16 cellular contexts compared by ENCODE assay signal in the genomic region with DNA sequence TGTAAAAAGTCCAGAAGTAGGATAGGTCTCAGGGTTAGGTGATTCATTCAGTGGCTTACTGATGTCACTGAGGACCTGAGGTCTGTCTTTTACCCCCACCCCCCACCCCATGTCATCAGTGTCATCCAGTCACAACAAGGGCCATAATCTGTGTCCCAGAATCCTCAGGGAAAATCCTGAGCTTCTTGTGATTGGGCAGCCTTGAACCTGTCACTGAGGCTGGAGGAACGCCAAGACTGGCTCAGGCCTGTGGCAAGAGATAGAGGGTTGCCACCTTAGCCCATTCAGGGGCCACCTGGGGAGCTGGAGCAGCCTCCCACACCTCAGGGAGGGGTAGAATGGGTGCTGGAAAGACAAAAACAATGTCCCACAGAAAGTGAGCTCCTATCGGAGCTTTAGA. TPM values are rescaled to one million over a fixed set of nuclear protein-coding genes. Genes with fewer than 3 reads are reported as not detected.
DNase-seq lines count a peak whose midpoint lies in the region; ATAC-seq, FAIRE-seq and TF ChIP-seq lines count a peak whose summit lies in the region.
"Had no signal": no experiment of that assay in that cellular context is flagged by ENCODE, and none has a peak within 500 bp of the region (broad histone marks: within the 10 kb centered on the region; RNA-seq: fewer than 3 reads in every experiment).

No MANE protein-coding gene starts in this region.

- TF ChIP-seq POLR2A in stomach (IDR thresholded peaks at IDR 0.05) (no peak), HepG2 (IDR thresholded peaks at IDR 0.05; ENCODE audit: insufficient read depth in 1 of 2, low read depth in 2 of 2, low read length in 2 of 2) (no peak)

- in situ Hi-C loops in HepG2 (cut with HindIII; ENCODE audit: extremely low pct_ligation_motif_present, low pct_unique_long_range_greater_than_20kb): no loop called here

- no peak for ATAC-seq in activated T-cell treated with anti-CD3 and anti-CD28 coated beads, Interleukin-2, amount 50 U/mL, for 72 hours (replicated peaks in 1 of 2)
- no peak for ATAC-seq in HepG2
- ATAC-seq: GM12878 had no signal

- H3K9ac ChIP-seq in HepG2 (ENCODE audit: insufficient read depth, low read depth, low read length): no peak overlapping the region
- H3K9ac ChIP-seq: BLaER1 treated with 17β-estradiol and CSF1 and Interleukin-3, amounts not matched to agents 10 nM and 100 nM had no signal

- H3K4me1 Mint-ChIP-seq in activated T-cell treated with anti-CD3 and anti-CD28 coated beads, Interleukin-2, amount 50 U/mL, for 24 hours (ENCODE audit: low read depth): peaks cover 8% of the 10 kb centered on the region
- peaks cover 10% of the 10 kb centered on the region for H3K4me1 Mint-ChIP-seq in activated T-cell treated with anti-CD3 and anti-CD28 coated beads, Interleukin-2, amount 50 U/mL, for 72 hours (ENCODE audit: low read depth)
- peaks cover 24% of the 10 kb centered on the region for H3K4me1 Mint-ChIP-seq in mesothelial cell of epicardium

- peaks cover 36 to 88% (median 76%) of the 10 kb centered on the region in 4 donors for H3K36me3 ChIP-seq in stomach
- peaks cover 6 to 25% of the 10 kb centered on the region in 2 experiments; a peak in 4 of 5 replicates for H3K36me3 ChIP-seq in HepG2 (replicated peaks in 1 of 2; ENCODE audit: control insufficient read depth in 1 of 2, insufficient read depth in 2 of 2, low read length in 2 of 2)

- TF ChIP-seq CTCF in mesothelial cell of epicardium (IDR thresholded peaks at IDR 0.05; ENCODE audit: unreplicated experiment): no peak
- TF ChIP-seq CTCF in stomach (IDR thresholded peaks at IDR 0.05): no peak
- no peak for TF ChIP-seq CTCF in HepG2 (CRISPR knock-in tag; IDR thresholded peaks at IDR 0.05)

- no peaks in the 10 kb centered on the region for H3K9me3 Mint-ChIP-seq in activated T-cell treated with anti-CD3 and anti-CD28 coated beads, Interleukin-2, amount 50 U/mL, for 24 hours
- H3K9me3 Mint-ChIP-seq in activated T-cell treated with anti-CD3 and anti-CD28 coated beads, Interleukin-2, amount 50 U/mL, for 72 hours: no peaks in the 10 kb centered on the region
- no peaks in the 10 kb centered on the region for H3K9me3 Mint-ChIP-seq in mesothelial cell of epicardium
- H3K9me3 Mint-ChIP-seq: CD4-positive, CD25-positive, alpha-beta regulatory T cell had no signal

- no peak overlapping the region for H3K4me2 ChIP-seq in HepG2 (ENCODE audit: low read depth, low read length)
- H3K4me2 ChIP-seq: BLaER1 treated with 17β-estradiol and CSF1 and Interleukin-3, amounts not matched to agents 10 nM and 100 nM had no signal

- peak; percentile 14 for DNase-seq in activated T-cell treated with anti-CD3 and anti-CD28 coated beads, Interleukin-2, amount 50 U/mL, for 24 hours
- DNase-seq in activated T-cell treated with anti-CD3 and anti-CD28 coated beads, Interleukin-2, amount 50 U/mL, for 72 hours: no peak
- no peak for DNase-seq in mesothelial cell of epicardium (ENCODE audit: low spot score in 2 of 2, unreplicated experiment in 2 of 2)
- DNase-seq in stomach: peak; percentile 26
- DNase-seq in HepG2 (ENCODE audit: low spot score): no peak
- no peak for DNase-seq in NCI-H510A (lab: John Stamatoyannopoulos, UW)
- no peak for DNase-seq in mucosa of gallbladder (ENCODE audit: low spot score)
- DNase-seq: ACHN; CD4-positive, CD25-positive, alpha-beta regulatory T cell; DMS79 had no signal

- H3K36me3 Mint-ChIP-seq in activated T-cell treated with anti-CD3 and anti-CD28 coated beads, Interleukin-2, amount 50 U/mL, for 24 hours (ENCODE audit: low read depth): peaks cover 65% of the 10 kb centered on the region
- H3K36me3 Mint-ChIP-seq in activated T-cell treated with anti-CD3 and anti-CD28 coated beads, Interleukin-2, amount 50 U/mL, for 72 hours (ENCODE audit: insufficient read depth in 2 of 2): peaks cover 0 to 8% of the 10 kb centered on the region in 2 donors
- peaks cover 16% of the 10 kb centered on the region for H3K36me3 Mint-ChIP-seq in mesothelial cell of epicardium

- H3K9me3 ChIP-seq in stomach (no peaks in the 10 kb centered on the region), HepG2 (ENCODE audit: low read length) (no peaks in the 10 kb centered on the region)
- H3K9me3 ChIP-seq: BLaER1 treated with 17β-estradiol and CSF1 and Interleukin-3, amounts not matched to agents 10 nM and 100 nM; HAP-1 had no signal

- TF ChIP-seq EP300 in stomach (IDR thresholded peaks at IDR 0.05): no peak
- no peak for TF ChIP-seq EP300 in HepG2 (IDR thresholded peaks at IDR 0.05; ENCODE audit: low read depth in 2 of 2, low read length in 2 of 2)
- TF ChIP-seq EP300 in HepG2 (CRISPR knock-in tag; IDR thresholded peaks at IDR 0.05; ENCODE audit: borderline replicate concordance): no peak

- H3K4me3 Mint-ChIP-seq in activated T-cell treated with anti-CD3 and anti-CD28 coated beads, Interleukin-2, amount 50 U/mL, for 24 hours: no peak overlapping the region
- H3K4me3 Mint-ChIP-seq in activated T-cell treated with anti-CD3 and anti-CD28 coated beads, Interleukin-2, amount 50 U/mL, for 72 hours: no peak overlapping the region
- H3K4me3 Mint-ChIP-seq in mesothelial cell of epicardium: no peak overlapping the region

- no peak overlapping the region for H3K27ac Mint-ChIP-seq in activated T-cell treated with anti-CD3 and anti-CD28 coated beads, Interleukin-2, amount 50 U/mL, for 24 hours
- H3K27ac Mint-ChIP-seq in activated T-cell treated with anti-CD3 and anti-CD28 coated beads, Interleukin-2, amount 50 U/mL, for 72 hours: no peak overlapping the region
- peak overlapping the region; percentile 61 for H3K27ac Mint-ChIP-seq in mesothelial cell of epicardium
- H3K27ac Mint-ChIP-seq: CD4-positive, CD25-positive, alpha-beta regulatory T cell had no signal

- no peak overlapping the region for H2AFZ ChIP-seq in HepG2 (ENCODE audit: low read length)

- TF ChIP-seq RAD21 in HepG2 (CRISPR knock-in tag; IDR thresholded peaks at IDR 0.05): no peak

- H3K4me3 ChIP-seq in stomach (no peak overlapping the region), HepG2 (replicated peaks in 1 of 3; ENCODE audit: insufficient read depth in 1 of 3, low read depth in 2 of 3, low read length in 3 of 3) (no peak overlapping the region)
- H3K4me3 ChIP-seq: BLaER1 treated with 17β-estradiol and CSF1 and Interleukin-3, amounts not matched to agents 10 nM and 100 nM; GM12878; HAP-1 had no signal

- peaks cover 0 to 24% (median 9%) of the 10 kb centered on the region in 4 donors for H3K4me1 ChIP-seq in stomach
- no peaks in the 10 kb centered on the region for H3K4me1 ChIP-seq in HepG2 (ENCODE audit: insufficient read depth, low read length)
- H3K4me1 ChIP-seq: HAP-1 had no signal

- POLR2A ChIA-PET in HepG2 (lab: Yijun Ruan, JAX): no interaction called here

- no peaks in the 10 kb centered on the region for H3K27me3 Mint-ChIP-seq in activated T-cell treated with anti-CD3 and anti-CD28 coated beads, Interleukin-2, amount 50 U/mL, for 24 hours
- no peaks in the 10 kb centered on the region for H3K27me3 Mint-ChIP-seq in activated T-cell treated with anti-CD3 and anti-CD28 coated beads, Interleukin-2, amount 50 U/mL, for 72 hours (ENCODE audit: low read depth)
- H3K27me3 Mint-ChIP-seq in mesothelial cell of epicardium (ENCODE audit: low read depth): no peaks in the 10 kb centered on the region
- H3K27me3 Mint-ChIP-seq: CD4-positive, CD25-positive, alpha-beta regulatory T cell had no signal

- H3K27me3 ChIP-seq in stomach (no peaks in the 10 kb centered on the region), HepG2 (ENCODE audit: control insufficient read depth in 1 of 2, insufficient read depth in 2 of 2, low read length in 2 of 2) (no peaks in the 10 kb centered on the region)
- H3K27me3 ChIP-seq: BLaER1 treated with 17β-estradiol and CSF1 and Interleukin-3, amounts not matched to agents 10 nM and 100 nM had no signal

- CTCF ChIA-PET in HepG2 (lab: Yijun Ruan, JAX; ENCODE audit: low intra/inter-chr PET ratio, low total read pairs): no interaction called here

- 88 to 100% (median 94%) methylated on average over 2 of the region's 2 CpGs for WGBS in stomach, 5 donors
- WGBS in HepG2 (ENCODE audit: low lambda C conversion rate): 100% methylated on average over 1 of the region's 2 CpGs

- H3K27ac ChIP-seq in stomach (no peak overlapping the region), HepG2 (ENCODE audit: extremely low read length, insufficient read depth, low read length) (no peak overlapping the region)
- H3K27ac ChIP-seq: BLaER1 treated with 17β-estradiol and CSF1 and Interleukin-3, amounts not matched to agents 10 nM and 100 nM had no signal

- intact Hi-C loops in stomach (cut with DNase I; ENCODE audit: low total_unique reads): no loop called here
- intact Hi-C loops in HepG2 (cut with micrococcal nuclease; ENCODE audit: unreplicated experiment): no loop called here

- no TSS peak for BruUV-seq in HepG2 (replicated peaks; lab: Mats Ljungman, UMichigan)

- no peaks in the 10 kb centered on the region for H4K20me1 ChIP-seq in HepG2 (ENCODE audit: insufficient read depth, low read length)

- FAIRE-seq in HepG2 (lab: Jason Lieb, UNC): no peak
- FAIRE-seq: GM12878, GM18507, H1 had no signal

- H3K79me2 ChIP-seq in HepG2 (ENCODE audit: insufficient read depth, low read length): no peaks in the 10 kb centered on the region

RNA-seq across cellular contexts. Expression of a gene that starts 29.7 kb away (rescaled TPM):
- 10 to 100 TPM; 79.0 to 84.1 TPM for total RNA-seq in activated T-cell treated with anti-CD3 and anti-CD28 coated beads, Interleukin-2, amount 50 U/mL, for 72 hours
- total RNA-seq in mesothelial cell of epicardium (47.7 to 52.4 TPM (median 52.3 TPM) in 3 replicates), stomach (100 to 1,000 TPM in 1 of 5 donors, 10 to 100 TPM in 4; 16.3 to 121 (median 40.0) TPM), HepG2 (2016; rRNA removed; fragmentation: Illumina TruSeq; extraction: Trizol) (37.0 and 47.3 TPM in 2 replicates), mucosa of gallbladder (52.4 TPM)
- polyA plus RNA-seq in stomach (10 to 100 TPM; 22.2 to 31.6 (median 26.5) TPM), HepG2 (2011; rRNA removed) (26.0 and 27.1 TPM in 2 replicates)
- 4.7 and 6.0 TPM in 2 replicates for total RNA-seq in HepG2 (2016; cell fraction: cytosol; rRNA removed; fragmentation: Illumina TruSeq; extraction: Trizol; ENCODE audit: low read depth)
- total RNA-seq in HepG2 (2016; cell fraction: insoluble cytoplasmic fraction; rRNA removed; fragmentation: Illumina TruSeq; extraction: Trizol): 35.2 and 42.6 TPM in 2 replicates
- total RNA-seq in HepG2 (2016; cell fraction: membrane; rRNA removed; fragmentation: Illumina TruSeq; extraction: Trizol): 10.8 and 12.6 TPM in 2 replicates
- 18.9 and 20.1 TPM in 2 replicates for total RNA-seq in HepG2 (2016; cell fraction: nucleus; rRNA removed; fragmentation: Illumina TruSeq; extraction: Trizol)
- 19.1 and 22.8 TPM in 2 replicates for polyA plus RNA-seq in HepG2 (2011; cell fraction: cytosol; rRNA removed)
- polyA plus RNA-seq in HepG2 (2011; cell fraction: nucleus; rRNA removed): 33.3 and 38.5 TPM in 2 replicates
- polyA plus RNA-seq in HepG2 (2012): 42.2 and 43.6 TPM in 2 replicates
- polyA plus RNA-seq in HepG2 (2016; cell fraction: cytosol; fragmentation: Illumina TruSeq; extraction: Trizol; ENCODE audit: low read depth): 2.7 and 3.1 TPM in 2 replicates
- 47.8 and 54.9 TPM in 2 replicates for polyA plus RNA-seq in HepG2 (2016; cell fraction: insoluble cytoplasmic fraction; fragmentation: Illumina TruSeq; extraction: Trizol; ENCODE audit: low read depth)
- polyA plus RNA-seq in HepG2 (2016; cell fraction: membrane; fragmentation: Illumina TruSeq; extraction: Trizol; ENCODE audit: low read depth): 6.4 and 6.9 TPM in 2 replicates
- 27.0 and 28.5 TPM in 2 replicates for polyA plus RNA-seq in HepG2 (2016; cell fraction: nucleus; fragmentation: Illumina TruSeq; extraction: Trizol; ENCODE audit: insufficient read depth, low read depth)
- 32.1 and 35.9 TPM in 2 replicates for polyA minus RNA-seq in HepG2 (2011; rRNA and poly(A)+ RNA removed; ENCODE audit: low replicate concordance)
- 22.8 and 23.4 TPM in 2 replicates for polyA minus RNA-seq in HepG2 (2011; cell fraction: cytosol; rRNA and poly(A)+ RNA removed)
- 31.8 and 46.1 TPM in 2 replicates for polyA minus RNA-seq in HepG2 (2011; cell fraction: nucleus; rRNA and poly(A)+ RNA removed)

RNA-seq across cellular contexts. Expression of a gene that starts 38.6 kb away (rescaled TPM):
- 1 to 10 TPM in 1 of 2 donors, under 1 TPM in 1; 0.53 to 1.0 TPM for total RNA-seq in activated T-cell treated with anti-CD3 and anti-CD28 coated beads, Interleukin-2, amount 50 U/mL, for 72 hours
- total RNA-seq in mesothelial cell of epicardium: 259 to 274 TPM (median 266 TPM) in 3 replicates
- 10 to 100 TPM in 1 of 5 donors, 1 to 10 TPM in 4; 1.2 to 15.8 (median 6.2) TPM for total RNA-seq in stomach
- polyA plus RNA-seq in stomach: 1 to 10 TPM; 2.2 to 7.5 (median 4.1) TPM
- total RNA-seq in HepG2 (2016; rRNA removed; fragmentation: Illumina TruSeq; extraction: Trizol): 0.11 TPM in 1 of 2 replicates, not detected in the other
- total RNA-seq in HepG2 (2016; cell fraction: cytosol; rRNA removed; fragmentation: Illumina TruSeq; extraction: Trizol; ENCODE audit: low read depth): not detected in 2 replicates
- total RNA-seq in HepG2 (2016; cell fraction: insoluble cytoplasmic fraction; rRNA removed; fragmentation: Illumina TruSeq; extraction: Trizol): not detected in 2 replicates
- total RNA-seq in HepG2 (2016; cell fraction: membrane; rRNA removed; fragmentation: Illumina TruSeq; extraction: Trizol): 0.24 TPM in 1 of 2 replicates, not detected in the other
- 0.50 TPM in 1 of 2 replicates, not detected in the other for total RNA-seq in HepG2 (2016; cell fraction: nucleus; rRNA removed; fragmentation: Illumina TruSeq; extraction: Trizol)
- 2.9 and 4.3 TPM in 2 replicates for polyA plus RNA-seq in HepG2 (2011; rRNA removed)
- 1.2 and 2.5 TPM in 2 replicates for polyA plus RNA-seq in HepG2 (2011; cell fraction: cytosol; rRNA removed)
- polyA plus RNA-seq in HepG2 (2011; cell fraction: nucleus; rRNA removed): 22.1 and 28.5 TPM in 2 replicates
- polyA plus RNA-seq in HepG2 (2012): 1.7 and 1.9 TPM in 2 replicates
- 0.14 TPM in 1 of 2 replicates, not detected in the other for polyA plus RNA-seq in HepG2 (2016; cell fraction: cytosol; fragmentation: Illumina TruSeq; extraction: Trizol; ENCODE audit: low read depth)
- polyA plus RNA-seq in HepG2 (2016; cell fraction: insoluble cytoplasmic fraction; fragmentation: Illumina TruSeq; extraction: Trizol; ENCODE audit: low read depth): not detected in 2 replicates
- polyA plus RNA-seq in HepG2 (2016; cell fraction: membrane; fragmentation: Illumina TruSeq; extraction: Trizol; ENCODE audit: low read depth): 0.15 and 0.16 TPM in 2 replicates
- 0.61 TPM in 1 of 2 replicates, not detected in the other for polyA plus RNA-seq in HepG2 (2016; cell fraction: nucleus; fragmentation: Illumina TruSeq; extraction: Trizol; ENCODE audit: insufficient read depth, low read depth)
- 3.2 TPM in 1 of 2 replicates, not detected in the other for polyA minus RNA-seq in HepG2 (2011; rRNA and poly(A)+ RNA removed; ENCODE audit: low replicate concordance)
- polyA minus RNA-seq in HepG2 (2011; cell fraction: cytosol; rRNA and poly(A)+ RNA removed): 0.59 and 1.6 TPM in 2 replicates
- polyA minus RNA-seq in HepG2 (2011; cell fraction: nucleus; rRNA and poly(A)+ RNA removed): 5.0 TPM in 2 replicates
- total RNA-seq in mucosa of gallbladder: 2.9 TPM
- total RNA-seq: A172, GM12878 had no signal

Comparison
In these comparisons a context has a peak if more than half of its experiments do, and no peak if none do; other contexts are left out.
1. DNase-seq: peak in activated T-cell treated with anti-CD3 and anti-CD28 coated beads, Interleukin-2, amount 50 U/mL, for 24 hours (single experiment) and stomach (single experiment); none in activated T-cell treated with anti-CD3 and anti-CD28 coated beads, Interleukin-2, amount 50 U/mL, for 72 hours (0 of 2), mesothelial cell of epicardium (0 of 2), HepG2 (single experiment), NCI-H510A (single experiment) and mucosa of gallbladder (single experiment).
2. RNA of a gene that starts 38.6 kb away (total RNA-seq): 259 to 274 TPM in mesothelial cell of epicardium; 1.2 to 15.8 TPM in stomach, 2.9 TPM in mucosa of gallbladder (single experiment), 0.53 to 1.0 TPM in activated T-cell treated with anti-CD3 and anti-CD28 coated beads, Interleukin-2, amount 50 U/mL, for 72 hours and 0.11 to 0.50 TPM in HepG2; every median in the first group is over 10 times any median in the second.